Comparison of ENCODE assay signal across 8 cellular contexts in genomic region chr4:109432676-109433075, GRCh38. TPM values are rescaled to one million over a fixed set of nuclear protein-coding genes. Genes with fewer than 3 reads are reported as not detected.
A peak's percentile ranks its signal among the peaks of the same experiment; 100 is the strongest.
DNase-seq lines count a peak whose midpoint lies in the region; ATAC-seq and TF ChIP-seq lines count a peak whose summit lies in the region.

No MANE protein-coding gene starts in this region.

- H3K4me1 ChIP-seq in subcutaneous abdominal adipose tissue (ENCODE audit: control insufficient read depth in 5 of 5, insufficient read depth in 5 of 5, low read length in 5 of 5) = peaks cover 4 to 45% (median 41%) of the 10 kb centered on the region in 5 donors

- H3K4me3 Mint-ChIP-seq in HFFc6 = peak overlapping the region; percentile 91

- no peaks in the 10 kb centered on the region for H3K9me3 ChIP-seq in subcutaneous abdominal adipose tissue (ENCODE audit: control insufficient read depth in 5 of 5, low read length in 5 of 5)

- H3K36me3 Mint-ChIP-seq in HFFc6 (ENCODE audit: low read depth) = no peaks in the 10 kb centered on the region; the same call in 1 of the 2 replicates

- H3K9ac ChIP-seq in subcutaneous abdominal adipose tissue (ENCODE audit: low read length in 5 of 5) = peak overlapping the region; percentile 12 to 96 (median 84)

- no peaks in the 10 kb centered on the region for H3K27me3 ChIP-seq in subcutaneous abdominal adipose tissue (ENCODE audit: control insufficient read depth in 5 of 5, insufficient read depth in 4 of 5, low read length in 5 of 5)

- H3K27ac Mint-ChIP-seq in HFFc6 = peak overlapping the region; percentile 95

- H3K4me1 Mint-ChIP-seq in HFFc6 (ENCODE audit: low read depth) = peaks cover 46% of the 10 kb centered on the region

- peak overlapping the region; percentile 90 for H3K27ac ChIP-seq in subcutaneous abdominal adipose tissue (ENCODE audit: low read depth, low read length)

- H3K9me3 Mint-ChIP-seq in HFFc6 = no peaks in the 10 kb centered on the region

- H3K4me3 ChIP-seq in subcutaneous abdominal adipose tissue (ENCODE audit: low read depth in 1 of 5, low read length in 5 of 5) = peak overlapping the region; percentile 66 to 87 (median 86)

- peaks cover 3% of the 10 kb centered on the region for H3K27me3 Mint-ChIP-seq in HFFc6 (ENCODE audit: insufficient read depth)

- peak; percentile 13 for DNase-seq in A172 (ENCODE audit: low spot score)
- DNase-seq in HFFc6 = peak; percentile 76
- peak; percentile 89 for DNase-seq in amniotic epithelial cell (ENCODE audit: low read depth)
- DNase-seq in islet precursor cell = peak; percentile 70
- no peak for DNase-seq in T1000 (lab: John Stamatoyannopoulos, UW)

- ATAC-seq in GM19035 (IDR thresholded peaks at IDR 0.05; ENCODE audit: unreplicated experiment) = no peak
- ATAC-seq in GM18502 (IDR thresholded peaks at IDR 0.05; ENCODE audit: poor library complexity, unreplicated experiment) = no peak

- TF ChIP-seq CTCF in HFFc6 (IDR thresholded peaks at IDR 0.05) = no peak

- peaks cover 0 to 5% (median 0%) of the 10 kb centered on the region in 5 donors for H3K36me3 ChIP-seq in subcutaneous abdominal adipose tissue (ENCODE audit: control insufficient read depth in 5 of 5, insufficient read depth in 5 of 5, low read length in 5 of 5)

RNA-seq across cellular contexts. Expression of gene SEC24B, which starts 0.9 kb away (rescaled TPM):
- 14.1 and 16.7 TPM in 2 replicates for total RNA-seq in A172 (2014; rRNA removed; shearing (Covaris generic))
- total RNA-seq in HFFc6 (2021; fragmentation: NEBNext Ultra II Directional; extraction: Animal tissue kit (Norgen Biotek cat#: 25700)) = 10 to 100 TPM; 27.2 to 36.6 (median 31.8) TPM
